8 cellular contexts compared by ENCODE assay signal in the genomic region with DNA sequence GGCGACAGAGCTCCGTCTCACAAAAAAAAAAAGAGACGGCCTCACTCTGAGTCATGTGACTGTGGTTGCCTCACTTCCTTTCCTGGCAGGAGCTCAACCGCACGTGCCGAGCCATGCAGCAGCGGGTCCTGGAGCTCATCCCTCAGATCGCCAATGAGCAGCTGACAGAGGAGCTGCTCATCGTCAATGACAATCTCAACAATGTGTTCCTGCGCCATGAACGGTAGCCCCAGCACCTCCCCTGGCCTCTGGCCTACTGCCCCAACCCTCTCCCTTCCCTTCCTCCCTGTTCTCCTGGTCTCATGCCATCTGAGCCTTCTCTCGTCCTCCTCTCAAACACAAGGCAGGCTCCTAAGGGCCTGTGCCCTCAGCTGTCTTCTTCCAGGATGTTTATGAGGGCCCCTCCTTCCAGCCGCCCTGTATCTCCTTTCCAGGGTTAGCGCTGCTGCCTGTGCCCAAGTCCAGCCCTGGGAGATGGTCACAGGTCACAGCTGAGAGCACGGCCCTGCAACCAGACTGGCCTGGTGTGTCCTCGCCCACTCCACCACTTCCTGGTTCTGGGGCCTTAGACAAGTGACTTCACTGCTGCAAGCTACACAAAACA. TPM values are rescaled to one million over a fixed set of nuclear protein-coding genes. Genes with fewer than 3 reads are reported as not detected.
A peak's percentile ranks its signal among the peaks of the same experiment; 100 is the strongest.
DNase-seq lines count a peak whose midpoint lies in the region; ATAC-seq and TF ChIP-seq lines count a peak whose summit lies in the region.

No MANE protein-coding gene starts in this region.

- H3K36me3 Mint-ChIP-seq in CD4-positive, CD25-positive, alpha-beta regulatory T cell: peaks cover 37% of the 10 kb centered on the region

- H3K4me3 Mint-ChIP-seq in CD4-positive, CD25-positive, alpha-beta regulatory T cell: peak overlapping the region; percentile 71 to 90 (median 80)

- peaks cover 14 to 69% (median 34%) of the 10 kb centered on the region in 4 donors for H3K4me1 Mint-ChIP-seq in CD4-positive, CD25-positive, alpha-beta regulatory T cell

- ATAC-seq in CD4-positive, CD25-positive, alpha-beta regulatory T cell (ENCODE audit: low read depth in 2 of 2): peak; percentile 77 to 87
- ATAC-seq in GM21737 (IDR thresholded peaks at IDR 0.05; ENCODE audit: unreplicated experiment) (no peak), GM19351 (IDR thresholded peaks at IDR 0.05; ENCODE audit: unreplicated experiment) (no peak), HG02973 (IDR thresholded peaks at IDR 0.05; ENCODE audit: unreplicated experiment) (no peak)

- no peak overlapping the region for H3K4me3 ChIP-seq in CD4-positive, CD25-positive, alpha-beta regulatory T cell (ENCODE audit: low read depth, low read length)
- no peak overlapping the region for H3K4me3 ChIP-seq in right atrium auricular region

- H3K27ac ChIP-seq in CD4-positive, CD25-positive, alpha-beta regulatory T cell (ENCODE audit: insufficient read depth, low read length, poor library complexity, severe bottlenecking): peak overlapping the region; percentile 71
- peak overlapping the region; percentile 80 to 86 for H3K27ac ChIP-seq in right atrium auricular region

- peak overlapping the region; percentile 96 to 97 (median 97) for H3K27ac Mint-ChIP-seq in CD4-positive, CD25-positive, alpha-beta regulatory T cell

- peaks cover 38% of the 10 kb centered on the region for H3K4me1 ChIP-seq in CD4-positive, CD25-positive, alpha-beta regulatory T cell (ENCODE audit: control insufficient read depth, insufficient read depth, low read length, poor library complexity, severe bottlenecking)
- peaks cover 0 to 43% of the 10 kb centered on the region in 2 donors for H3K4me1 ChIP-seq in right atrium auricular region

- no peaks in the 10 kb centered on the region for H3K9me3 Mint-ChIP-seq in CD4-positive, CD25-positive, alpha-beta regulatory T cell

- H3K36me3 ChIP-seq in CD4-positive, CD25-positive, alpha-beta regulatory T cell (ENCODE audit: control insufficient read depth, insufficient read depth, low read length): peaks cover 62% of the 10 kb centered on the region
- H3K36me3 ChIP-seq in right atrium auricular region: peaks cover 78% of the 10 kb centered on the region

- no peaks in the 10 kb centered on the region for H3K9me3 ChIP-seq in CD4-positive, CD25-positive, alpha-beta regulatory T cell (ENCODE audit: control insufficient read depth in 2 of 2, low read length in 2 of 2)
- no peaks in the 10 kb centered on the region for H3K9me3 ChIP-seq in right atrium auricular region

- H3K27me3 Mint-ChIP-seq in CD4-positive, CD25-positive, alpha-beta regulatory T cell: no peaks in the 10 kb centered on the region

- DNase-seq in CD4-positive, CD25-positive, alpha-beta regulatory T cell: peak; percentile 51 to 86 (median 54)
- DNase-seq in RKO (ENCODE audit: low spot score) (peak; percentile 78), right atrium auricular region (ENCODE audit: low spot score) (peak; percentile 91)
- DNase-seq in activated effector memory CD4-positive, alpha-beta T cell treated with anti-CD3 and anti-CD28 coated beads, Interleukin-2, amount 50 U/mL, for 16 hours: peak; percentile 84
- peak; percentile 56 to 64 for DNase-seq in stimulated activated CD4-positive, alpha-beta T cell treated with anti-CD3 and anti-CD28 coated beads, Interleukin-15, amount 100 ng/mL, for 48 hours (ENCODE audit: low read depth in 2 of 2)

- no peaks in the 10 kb centered on the region for H3K27me3 ChIP-seq in CD4-positive, CD25-positive, alpha-beta regulatory T cell (ENCODE audit: control insufficient read depth, insufficient read depth, low read length)
- H3K27me3 ChIP-seq in right atrium auricular region: no peaks in the 10 kb centered on the region

- TF ChIP-seq CTCF in right atrium auricular region (IDR thresholded peaks at IDR 0.05): no peak

RNA-seq across cellular contexts. Expression of a gene that starts 30.7 kb away (rescaled TPM):
- 194 TPM for total RNA-seq in CD4-positive, CD25-positive, alpha-beta regulatory T cell
- polyA plus RNA-seq in CD4-positive, CD25-positive, alpha-beta regulatory T cell: 10 to 100 TPM; 54.8 to 73.4 (median 64.9) TPM
- 100 to 1,000 TPM; 108 TPM for total RNA-seq in right atrium auricular region

RNA-seq across cellular contexts. Expression of a gene that starts 50.5 kb away (rescaled TPM):
- not detected for total RNA-seq in CD4-positive, CD25-positive, alpha-beta regulatory T cell
- polyA plus RNA-seq in CD4-positive, CD25-positive, alpha-beta regulatory T cell: 1 to 10 TPM in 3 of 4 donors, under 1 TPM in 1; 0.93 to 2.9 (median 1.7) TPM
- 10 to 100 TPM in 1 of 2 donors, 1 to 10 TPM in 1; 1.9 to 11.1 TPM for total RNA-seq in right atrium auricular region

Comparison
In these comparisons a context has a peak if more than half of its experiments do, and no peak if none do; other contexts are left out.
1. ATAC-seq: peak in CD4-positive, CD25-positive, alpha-beta regulatory T cell (2 of 2); none in GM21737 (single experiment), GM19351 (single experiment) and HG02973 (single experiment).
2. Peak in every context shown above with its lines, with median percentiles within 50 percentile points of each other: DNase-seq.